In genomic region chr4:74794341-74794801, GRCh38 we compare ENCODE assay signal across 9 cellular contexts. TPM values are rescaled to one million over a fixed set of nuclear protein-coding genes. Genes with fewer than 3 reads are reported as not detected.
DNase-seq lines count a peak whose midpoint lies in the region; ATAC-seq and TF ChIP-seq lines count a peak whose summit lies in the region.
"Had no signal": no experiment of that assay in that cellular context is flagged by ENCODE, and none has a peak within 500 bp of the region (broad histone marks: within the 10 kb centered on the region; RNA-seq: fewer than 3 reads in every experiment).

Gene BTC (minus strand): TSS chr4:74794523. CDS start chr4:74794325, 198 bp downstream.

- H3K36me3 ChIP-seq in tibial nerve: no peaks in the 10 kb centered on the region

- TF ChIP-seq CTCF in chondrocyte (IDR thresholded peaks at IDR 0.05) (peak; percentile 66), tibial nerve (IDR thresholded peaks at IDR 0.05) (peak in 1 of 5 experiments; percentile 14)

- CTCF ChIA-PET in activated naive CD4-positive, alpha-beta T cell treated with anti-CD3 and anti-CD28 coated beads, Interleukin-2, amount 10 ng/mL, durations not matched to agents 7 days and 5 days (lab: Charles Lee): no interaction called here

- DNase-seq in activated naive CD4-positive, alpha-beta T cell treated with anti-CD3 and anti-CD28 coated beads, Interleukin-2, amount 10 ng/mL, durations not matched to agents 7 days and 5 days: peak; percentile 21
- no peak for DNase-seq in activated naive CD4-positive, alpha-beta T cell treated with anti-CD3 and anti-CD28 coated beads, Interleukin-2, amount 50 U/mL, for 16 hours
- DNase-seq in NCI-H510A (lab: John Stamatoyannopoulos, UW): peak; percentile 68
- DNase-seq in chondrocyte (ENCODE audit: low spot score): no peak
- peak; percentile 84 for DNase-seq in left kidney (ENCODE audit: low read depth, low spot score)
- DNase-seq in tibial nerve (ENCODE audit: low spot score in 2 of 2): no peak
- no peak for DNase-seq in retina

- H3K4me1 Mint-ChIP-seq in activated naive CD4-positive, alpha-beta T cell treated with anti-CD3 and anti-CD28 coated beads, Interleukin-2, amount 10 ng/mL, durations not matched to agents 7 days and 5 days: peaks cover 2% of the 10 kb centered on the region
- peaks cover 15% of the 10 kb centered on the region for H3K4me1 Mint-ChIP-seq in chondrocyte (ENCODE audit: low read depth)

- peak within 1 kb of the TSS in 3 of 4 donors; percentile 56 to 75 (median 61) for H3K27ac ChIP-seq in tibial nerve

- ATAC-seq in HG03097 (IDR thresholded peaks at IDR 0.05; ENCODE audit: low FRiP score, unreplicated experiment): no peak

- H3K36me3 Mint-ChIP-seq in activated naive CD4-positive, alpha-beta T cell treated with anti-CD3 and anti-CD28 coated beads, Interleukin-2, amount 10 ng/mL, durations not matched to agents 7 days and 5 days: no peaks in the 10 kb centered on the region
- H3K36me3 Mint-ChIP-seq in chondrocyte (ENCODE audit: low read depth): no peaks in the 10 kb centered on the region

- TF ChIP-seq POLR2A in tibial nerve (IDR thresholded peaks at IDR 0.05): no peak

- H3K27me3 Mint-ChIP-seq in activated naive CD4-positive, alpha-beta T cell treated with anti-CD3 and anti-CD28 coated beads, Interleukin-2, amount 10 ng/mL, durations not matched to agents 7 days and 5 days: peaks cover 40% of the 10 kb centered on the region
- H3K27me3 Mint-ChIP-seq in chondrocyte (ENCODE audit: low read depth): peaks cover 48% of the 10 kb centered on the region

- H3K4me1 ChIP-seq in tibial nerve: peaks cover 0 to 14% (median 2%) of the 10 kb centered on the region in 4 donors

- peak within 1 kb of the TSS; percentile 37 to 78 (median 61) for H3K4me3 ChIP-seq in tibial nerve

- H3K4me3 Mint-ChIP-seq in activated naive CD4-positive, alpha-beta T cell treated with anti-CD3 and anti-CD28 coated beads, Interleukin-2, amount 10 ng/mL, durations not matched to agents 7 days and 5 days: peak within 1 kb of the TSS; percentile 7
- peak within 1 kb of the TSS; percentile 87 for H3K4me3 Mint-ChIP-seq in chondrocyte (ENCODE audit: unreplicated experiment)

- TF ChIP-seq EP300 in tibial nerve (IDR thresholded peaks at IDR 0.05): no peak

- no peak within 1 kb of the TSS for H3K27ac Mint-ChIP-seq in activated naive CD4-positive, alpha-beta T cell treated with anti-CD3 and anti-CD28 coated beads, Interleukin-2, amount 10 ng/mL, durations not matched to agents 7 days and 5 days
- H3K27ac Mint-ChIP-seq in chondrocyte (ENCODE audit: unreplicated experiment): peak within 1 kb of the TSS; percentile 81

- no peaks in the 10 kb centered on the region for H3K9me3 Mint-ChIP-seq in activated naive CD4-positive, alpha-beta T cell treated with anti-CD3 and anti-CD28 coated beads, Interleukin-2, amount 10 ng/mL, durations not matched to agents 7 days and 5 days
- H3K9me3 Mint-ChIP-seq in chondrocyte (ENCODE audit: low read depth): no peaks in the 10 kb centered on the region

- H3K9me3 ChIP-seq in tibial nerve: no peaks in the 10 kb centered on the region

- WGBS in tibial nerve, 2 donors: 3 to 8% methylated on average over 9 to 21 of the region's 22 CpGs

- H3K27me3 ChIP-seq in tibial nerve: no peaks in the 10 kb centered on the region

RNA-seq across cellular contexts. Expression of gene BTC, which starts in this region (rescaled TPM):
- total RNA-seq in chondrocyte (0.33 to 0.41 TPM (median 0.40 TPM) in 3 replicates), tibial nerve (1 to 10 TPM in 2 of 4 donors, under 1 TPM in 2; 0.30 to 1.7 (median 0.90) TPM)
- total RNA-seq: dermis microvascular lymphatic vessel endothelial cell had no signal

Comparison
In these comparisons a context has a peak if more than half of its experiments do, and no peak if none do; other contexts are left out.
1. DNase-seq: peak in activated naive CD4-positive, alpha-beta T cell treated with anti-CD3 and anti-CD28 coated beads, Interleukin-2, amount 10 ng/mL, durations not matched to agents 7 days and 5 days (single experiment), NCI-H510A (single experiment) and left kidney (single experiment); none in activated naive CD4-positive, alpha-beta T cell treated with anti-CD3 and anti-CD28 coated beads, Interleukin-2, amount 50 U/mL, for 16 hours (single experiment), chondrocyte (single experiment), tibial nerve (0 of 2) and retina (single experiment).